ENCODE assay signal across 18 cellular contexts in the genomic region with DNA sequence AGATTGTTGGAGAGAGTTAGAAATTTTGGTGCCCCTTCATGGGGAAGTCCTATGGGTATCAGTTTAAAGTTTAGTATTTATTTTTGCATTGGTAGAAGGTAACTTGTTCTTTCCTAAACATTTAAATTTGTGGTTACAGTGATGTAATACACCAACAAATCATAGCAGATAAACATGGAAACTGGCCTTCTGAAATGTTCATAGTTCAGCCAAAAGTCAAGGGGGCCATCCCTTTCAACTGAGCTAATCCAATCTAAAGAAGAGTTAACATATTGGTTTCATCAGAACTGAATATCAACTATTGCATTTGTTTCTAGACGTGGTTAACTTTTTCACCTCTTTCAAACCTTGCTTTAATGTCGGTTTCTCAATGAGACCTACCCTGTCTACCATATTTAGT. TPM values are rescaled to one million over a fixed set of nuclear protein-coding genes. Genes with fewer than 3 reads are reported as not detected.
DNase-seq lines count a peak whose midpoint lies in the region; ATAC-seq and TF ChIP-seq lines count a peak whose summit lies in the region.
"Had no signal": no experiment of that assay in that cellular context is flagged by ENCODE, and none has a peak within 500 bp of the region (broad histone marks: within the 10 kb centered on the region; RNA-seq: fewer than 3 reads in every experiment).

No MANE protein-coding gene starts in this region.

- peaks cover 5% of the 10 kb centered on the region for H3K4me1 Mint-ChIP-seq in neural crest cell
- no peaks in the 10 kb centered on the region for H3K4me1 Mint-ChIP-seq in CD4-positive, alpha-beta T cell (ENCODE audit: low read depth)
- H3K4me1 Mint-ChIP-seq: CD8-positive, alpha-beta memory T cell had no signal

- TF ChIP-seq CTCF in AG04450 (IDR thresholded peaks at IDR 0.05; ENCODE audit: low read depth, low read length) (no peak), fibroblast of villous mesenchyme (IDR thresholded peaks at IDR 0.05; ENCODE audit: insufficient read depth, low read depth, low read length) (no peak), neural crest cell (conservative IDR thresholded peaks at IDR 0.05) (no peak)
- no peak for TF ChIP-seq CTCF in CD4-positive, alpha-beta T cell (IDR thresholded peaks at IDR 0.05)

- H3K27ac Mint-ChIP-seq in neural crest cell (ENCODE audit: unreplicated experiment) = no peak overlapping the region
- H3K27ac Mint-ChIP-seq in CD4-positive, alpha-beta T cell = no peak overlapping the region
- H3K27ac Mint-ChIP-seq: CD8-positive, alpha-beta memory T cell; HFFc6 had no signal

- no peaks in the 10 kb centered on the region for H3K36me3 Mint-ChIP-seq in neural crest cell (ENCODE audit: low read depth)
- H3K36me3 Mint-ChIP-seq in CD4-positive, alpha-beta T cell (ENCODE audit: low read depth) = no peaks in the 10 kb centered on the region
- H3K36me3 Mint-ChIP-seq: CD8-positive, alpha-beta memory T cell had no signal

- H3K9me3 Mint-ChIP-seq in neural crest cell = no peaks in the 10 kb centered on the region
- no peaks in the 10 kb centered on the region for H3K9me3 Mint-ChIP-seq in CD4-positive, alpha-beta T cell
- H3K9me3 Mint-ChIP-seq: CD8-positive, alpha-beta memory T cell had no signal

- POLR2A ChIA-PET in AG04450 (lab: Yijun Ruan, JAX) = interaction anchor here (0.7 kb wide), 1 partner anchor 140 kb away, joined by 3 read pairs; no protein-coding TSS in a partner anchor
- POLR2A ChIA-PET in CD4-positive, alpha-beta T cell (lab: Charles Lee) = no interaction called here

- ATAC-seq in HG03354 (IDR thresholded peaks at IDR 0.05; ENCODE audit: poor library complexity, severe bottlenecking, unreplicated experiment) = no peak
- no peak for ATAC-seq in CD4-positive, alpha-beta T cell (ENCODE audit: poor library complexity)
- ATAC-seq: K562 had no signal

- H3K27ac ChIP-seq in AG04450 (ENCODE audit: low read depth, low read length) = no peak overlapping the region
- H3K27ac ChIP-seq in CD4-positive, alpha-beta T cell (ENCODE audit: low read depth, low read length) = no peak overlapping the region
- H3K27ac ChIP-seq: 22Rv1, C4-2B, HL-60 had no signal

- H3K4me3 ChIP-seq in AG04450 (ENCODE audit: low read depth, low read length) = no peak overlapping the region
- no peak overlapping the region for H3K4me3 ChIP-seq in fibroblast of villous mesenchyme (ENCODE audit: low read depth, low read length)
- H3K4me3 ChIP-seq: HAP-1, K562 had no signal

- H3K27me3 Mint-ChIP-seq in neural crest cell (ENCODE audit: low read depth) = no peaks in the 10 kb centered on the region
- H3K27me3 Mint-ChIP-seq in CD4-positive, alpha-beta T cell = no peaks in the 10 kb centered on the region

- no peaks in the 10 kb centered on the region for H3K27me3 ChIP-seq in AG04450 (ENCODE audit: control insufficient read depth, insufficient read depth, low read length)
- H3K27me3 ChIP-seq in CD4-positive, alpha-beta T cell (ENCODE audit: control insufficient read depth, insufficient read depth, low read length) = no peaks in the 10 kb centered on the region
- H3K27me3 ChIP-seq: BE2C had no signal

- CTCF ChIA-PET in AG04450 (lab: Charles Lee) = interaction anchor here (1.2 kb wide), 1 partner anchor 78 kb away, joined by 3 read pairs; no protein-coding TSS in a partner anchor
- CTCF ChIA-PET in CD4-positive, alpha-beta T cell (lab: Charles Lee) = no interaction called here

- peak overlapping the region; percentile 8 for H3K4me3 Mint-ChIP-seq in neural crest cell
- no peak overlapping the region for H3K4me3 Mint-ChIP-seq in CD4-positive, alpha-beta T cell
- H3K4me3 Mint-ChIP-seq: CD8-positive, alpha-beta memory T cell; HFFc6 had no signal

- DNase-seq in AG04450 (ENCODE audit: low read depth, low spot score) (peak; percentile 36), NCI-H226 (peak; percentile 12), fibroblast of villous mesenchyme (ENCODE audit: low read depth) (peak; percentile 32), neural crest cell (ENCODE audit: low read depth, low spot score) (no peak), AG20443 (ENCODE audit: low spot score) (no peak)
- DNase-seq in CD4-positive, alpha-beta T cell = no peak
- DNase-seq: BE2C; Caco-2; CD8-positive, alpha-beta memory T cell; DND-41; GDM1; HFFc6 had no signal

- intact Hi-C loops in CD4-positive, alpha-beta T cell (cut with DNase I, micrococcal nuclease) = no loop called here

- no peaks in the 10 kb centered on the region for H3K9me3 ChIP-seq in AG04450 (ENCODE audit: control insufficient read depth, insufficient read depth, low read length)
- no peaks in the 10 kb centered on the region for H3K9me3 ChIP-seq in CD4-positive, alpha-beta T cell (ENCODE audit: control insufficient read depth, low read length)
- H3K9me3 ChIP-seq: BE2C, Caco-2, HAP-1 had no signal

RNA-seq across cellular contexts. Expression of a gene that starts 46.3 kb away (rescaled TPM):
- polyA plus RNA-seq in AG04450 (2011; rRNA removed) = 0.26 and 0.41 TPM in 2 replicates
- polyA minus RNA-seq in AG04450 (2011; rRNA and poly(A)+ RNA removed) = not detected in 2 replicates
- total RNA-seq in fibroblast of villous mesenchyme (0.32 and 2.2 TPM in 2 replicates), neural crest cell (1.7 and 2.2 TPM in 2 replicates)
- not detected for total RNA-seq in CD4-positive, alpha-beta T cell
- total RNA-seq: CD8-positive, alpha-beta memory T cell had no signal
- polyA plus RNA-seq: CD8-positive, alpha-beta memory T cell had no signal

Comparison
In these comparisons a context has a peak if more than half of its experiments do, and no peak if none do; other contexts are left out.
1. DNase-seq: peak in AG04450 (single experiment), NCI-H226 (single experiment) and fibroblast of villous mesenchyme (single experiment); none in neural crest cell (single experiment), AG20443 (single experiment) and CD4-positive, alpha-beta T cell (0 of 10).